21 cellular contexts compared by ENCODE assay signal in the genomic region with DNA sequence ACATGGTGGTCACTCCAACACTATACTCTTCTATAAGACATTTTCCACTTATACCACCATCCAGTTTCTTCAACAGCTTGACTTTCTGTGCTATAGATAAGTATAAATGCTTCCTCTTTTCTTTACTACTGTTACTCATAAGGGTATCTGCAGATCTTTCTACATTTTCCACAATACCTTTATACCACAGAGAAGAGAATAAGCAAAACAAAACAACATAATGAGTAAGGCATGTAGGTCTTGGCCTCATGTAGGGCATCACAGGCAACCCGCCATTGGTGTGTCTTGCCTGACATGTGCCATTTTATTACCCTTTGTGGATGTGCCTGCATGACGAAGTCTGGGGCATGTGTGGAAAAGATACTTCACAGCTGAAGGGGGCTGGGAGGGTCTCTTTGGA.
DNase-seq lines count a peak whose midpoint lies in the region; ATAC-seq and TF ChIP-seq lines count a peak whose summit lies in the region.
"Had no signal": no experiment of that assay in that cellular context is flagged by ENCODE, and none has a peak within 500 bp of the region (broad histone marks: within the 10 kb centered on the region; RNA-seq: fewer than 3 reads in every experiment).

No MANE protein-coding gene starts in this region.

- H3K36me3 Mint-ChIP-seq in stimulated activated effector memory CD8-positive, alpha-beta T cell treated with anti-CD3 and anti-CD28 coated beads, Interleukin-12 subunit alpha, Interleukin-12 subunit beta, amount 100 ng/mL, for 72 hours, result no peaks in the 10 kb centered on the region
- no peaks in the 10 kb centered on the region for H3K36me3 Mint-ChIP-seq in nephron progenitor cell (ENCODE audit: low read depth)
- H3K36me3 Mint-ChIP-seq: brain had no signal

- no peak overlapping the region for H3K4me3 ChIP-seq in H7 (ENCODE audit: insufficient read depth, low read depth, low read length)
- H3K4me3 ChIP-seq: colonic mucosa, SJSA1, spleen, transverse colon had no signal

- H3K27me3 Mint-ChIP-seq in nephron progenitor cell (ENCODE audit: low read depth, poor library complexity), result no peaks in the 10 kb centered on the region
- H3K27me3 Mint-ChIP-seq: activated naive CD8-positive, alpha-beta T cell treated with anti-CD3 and anti-CD28 coated beads for 36 hours; brain had no signal

- H3K27me3 ChIP-seq in H7 (ENCODE audit: control insufficient read depth, insufficient read depth, low read length), result no peaks in the 10 kb centered on the region
- H3K27me3 ChIP-seq: BE2C, colonic mucosa, foreskin keratinocyte, SJSA1, spleen, transverse colon had no signal

- peak; percentile 50 for ATAC-seq in HG02678 (IDR thresholded peaks at IDR 0.05; ENCODE audit: unreplicated experiment)
- peak; percentile 67 for ATAC-seq in stimulated activated effector memory CD8-positive, alpha-beta T cell treated with anti-CD3 and anti-CD28 coated beads, Interleukin-12 subunit alpha, Interleukin-12 subunit beta, amount 100 ng/mL, for 72 hours
- ATAC-seq: foreskin keratinocyte had no signal

- no peak overlapping the region for H3K27ac Mint-ChIP-seq in stimulated activated effector memory CD8-positive, alpha-beta T cell treated with anti-CD3 and anti-CD28 coated beads, Interleukin-12 subunit alpha, Interleukin-12 subunit beta, amount 100 ng/mL, for 72 hours
- no peak overlapping the region for H3K27ac Mint-ChIP-seq in nephron progenitor cell
- H3K27ac Mint-ChIP-seq: activated naive CD8-positive, alpha-beta T cell treated with anti-CD3 and anti-CD28 coated beads for 36 hours; brain; HFFc6 had no signal

- H3K4me3 Mint-ChIP-seq in stimulated activated effector memory CD8-positive, alpha-beta T cell treated with anti-CD3 and anti-CD28 coated beads, Interleukin-12 subunit alpha, Interleukin-12 subunit beta, amount 100 ng/mL, for 72 hours, result no peak overlapping the region
- H3K4me3 Mint-ChIP-seq in nephron progenitor cell, result no peak overlapping the region
- H3K4me3 Mint-ChIP-seq: activated naive CD8-positive, alpha-beta T cell treated with anti-CD3 and anti-CD28 coated beads for 36 hours; brain; HFFc6 had no signal

- no peaks in the 10 kb centered on the region for H3K36me3 ChIP-seq in H7 (replicated peaks; ENCODE audit: control insufficient read depth, insufficient read depth, low read length)
- H3K36me3 ChIP-seq: BE2C, colonic mucosa, SJSA1, spleen, transverse colon had no signal

- TF ChIP-seq CTCF in nephron progenitor cell (IDR thresholded peaks at IDR 0.05), result no peak

- in situ Hi-C loops in KBM-7 (cut with MboI; ENCODE audit: low pct_unique_long_range_greater_than_20kb, low sequenced_read_pairs), result no loop called here

- peaks cover 7% of the 10 kb centered on the region for H3K4me1 Mint-ChIP-seq in stimulated activated effector memory CD8-positive, alpha-beta T cell treated with anti-CD3 and anti-CD28 coated beads, Interleukin-12 subunit alpha, Interleukin-12 subunit beta, amount 100 ng/mL, for 72 hours
- no peaks in the 10 kb centered on the region for H3K4me1 Mint-ChIP-seq in nephron progenitor cell

- DNase-seq in NOMO-1 treated with DMSO at 0.1 percent for 48 hours (lab: John Stamatoyannopoulos, UW; ENCODE audit: unreplicated experiment) (peak; percentile 18), NOMO-1 treated with dmso at 0.1 percent for 144 hours (lab: John Stamatoyannopoulos, UW; ENCODE audit: unreplicated experiment) (no peak), KBM-7 (peak; percentile 25), nephron progenitor cell (no peak), RPMI8226 (no peak), H7 (no peak)
- DNase-seq in stimulated activated effector memory CD8-positive, alpha-beta T cell treated with anti-CD3 and anti-CD28 coated beads, Interleukin-12 subunit alpha, Interleukin-12 subunit beta, amount 100 ng/mL, for 72 hours (ENCODE audit: low spot score in 2 of 2), result no peak
- DNase-seq: activated CD4-positive, alpha-beta T cell treated with anti-CD3 and anti-CD28 coated beads for 4 hours; activated naive CD8-positive, alpha-beta T cell treated with anti-CD3 and anti-CD28 coated beads for 36 hours; activated T-cell treated with anti-CD3 and anti-CD28 coated beads for 4 hours; BE2C; colonic mucosa; foreskin keratinocyte; HFFc6; mesendoderm; NCI-H1694 treated with DMSO at 0.1 percent for 48 hours; spleen; transverse colon had no signal

- no peaks in the 10 kb centered on the region for H3K9me3 Mint-ChIP-seq in stimulated activated effector memory CD8-positive, alpha-beta T cell treated with anti-CD3 and anti-CD28 coated beads, Interleukin-12 subunit alpha, Interleukin-12 subunit beta, amount 100 ng/mL, for 72 hours
- no peaks in the 10 kb centered on the region for H3K9me3 Mint-ChIP-seq in nephron progenitor cell
- H3K9me3 Mint-ChIP-seq: brain, HFFc6 had no signal

Comparison
In these comparisons a context has a peak if more than half of its experiments do, and no peak if none do; other contexts are left out.
1. DNase-seq: peak in NOMO-1 treated with DMSO at 0.1 percent for 48 hours (single experiment) and KBM-7 (single experiment); none in NOMO-1 treated with dmso at 0.1 percent for 144 hours (single experiment), stimulated activated effector memory CD8-positive, alpha-beta T cell treated with anti-CD3 and anti-CD28 coated beads, Interleukin-12 subunit alpha, Interleukin-12 subunit beta, amount 100 ng/mL, for 72 hours (0 of 2), nephron progenitor cell (single experiment), RPMI8226 (single experiment) and H7 (single experiment).